In genomic region chr11:73414977-73415492, GRCh38 we compare ENCODE assay signal across 11 cellular contexts. TPM values are rescaled to one million over a fixed set of nuclear protein-coding genes. Genes with fewer than 3 reads are reported as not detected.
DNase-seq lines count a peak whose midpoint lies in the region; ATAC-seq and TF ChIP-seq lines count a peak whose summit lies in the region.
"Had no signal": no experiment of that assay in that cellular context is flagged by ENCODE, and none has a peak within 500 bp of the region (broad histone marks: within the 10 kb centered on the region; RNA-seq: fewer than 3 reads in every experiment).

No MANE protein-coding gene starts in this region.

- ATAC-seq in heart right ventricle (peak; percentile 34 to 63 (median 48)), Right ventricle myocardium inferior (no peak), HG02759 (IDR thresholded peaks at IDR 0.05; ENCODE audit: unreplicated experiment) (no peak)

- no peak for TF ChIP-seq CTCF in heart right ventricle (IDR thresholded peaks at IDR 0.05)
- TF ChIP-seq CTCF in ascending aorta (IDR thresholded peaks at IDR 0.05) = no peak
- TF ChIP-seq CTCF in vagina (IDR thresholded peaks at IDR 0.05) = no peak

- DNase-seq in heart right ventricle (no peak), Right ventricle myocardium inferior (ENCODE audit: missing footprints) (no peak), ascending aorta (ENCODE audit: low spot score in 2 of 2) (no peak), medulla oblongata (ENCODE audit: extremely low spot score) (peak; percentile 82), vagina (ENCODE audit: extremely low spot score in 2 of 2) (no peak)
- DNase-seq in activated CD4-positive, alpha-beta T cell treated with anti-CD3 and anti-CD28 coated beads, Interleukin-2, amount 50 U/mL, for 4 hours = no peak
- DNase-seq in activated CD4-positive, CD25-positive, alpha-beta regulatory T cell treated with anti-CD3 and anti-CD28 coated beads, Interleukin-2, amount 50 U/mL, for 72 hours = no peak
- DNase-seq: activated gamma-delta T cell, AML-193, spleen had no signal

- no peak for TF ChIP-seq POLR2A in vagina (IDR thresholded peaks at IDR 0.05)

- no peak overlapping the region for H3K4me3 ChIP-seq in heart right ventricle
- H3K4me3 ChIP-seq in ascending aorta = no peak overlapping the region
- no peak overlapping the region for H3K4me3 ChIP-seq in vagina
- H3K4me3 ChIP-seq: spleen had no signal

- H3K27me3 ChIP-seq in heart right ventricle = no peaks in the 10 kb centered on the region
- no peaks in the 10 kb centered on the region for H3K27me3 ChIP-seq in ascending aorta
- no peaks in the 10 kb centered on the region for H3K27me3 ChIP-seq in vagina
- H3K27me3 ChIP-seq: spleen had no signal

- H3K9me3 ChIP-seq in heart right ventricle (no peaks in the 10 kb centered on the region), ascending aorta (no peaks in the 10 kb centered on the region), vagina (no peaks in the 10 kb centered on the region)
- H3K9me3 ChIP-seq: spleen had no signal

- peaks cover 0 to 53% (median 26%) of the 10 kb centered on the region in 9 donors for H3K4me1 ChIP-seq in heart right ventricle
- H3K4me1 ChIP-seq in ascending aorta = peaks cover 0 to 7% of the 10 kb centered on the region in 2 donors
- H3K4me1 ChIP-seq in vagina = peaks cover 16% of the 10 kb centered on the region

- peaks cover 0 to 64% (median 16%) of the 10 kb centered on the region in 9 donors for H3K36me3 ChIP-seq in heart right ventricle
- H3K36me3 ChIP-seq in ascending aorta = peaks cover 0 to 20% of the 10 kb centered on the region in 2 donors
- peaks cover 0 to 5% of the 10 kb centered on the region in 2 donors for H3K36me3 ChIP-seq in vagina

- intact Hi-C loops in heart right ventricle (cut with DNase I) (loop anchor here in 1 of 10 donors (5.0 kb wide), 1 partner anchor 52 kb away; no protein-coding TSS in a partner anchor), Right ventricle myocardium inferior (cut with DNase I) (no loop called here), ascending aorta (cut with DNase I) (no loop called here), vagina (cut with DNase I) (loop anchor here (5.0 kb wide), 1 partner anchor 538 kb away; no protein-coding TSS in a partner anchor)

- H3K27ac ChIP-seq in heart right ventricle = peak overlapping the region in 8 of 10 donors; percentile 7 to 75 (median 46)
- peak overlapping the region; percentile 41 to 51 for H3K27ac ChIP-seq in ascending aorta
- peak overlapping the region; percentile 24 for H3K27ac ChIP-seq in vagina

- 57 to 63% methylated on average over 1 of the region's 1 CpG for WGBS in heart right ventricle, 2 donors

RNA-seq across cellular contexts. Expression of gene RELT, which starts 38.8 kb away (rescaled TPM):
- total RNA-seq in heart right ventricle (1 to 10 TPM; 1.0 to 9.2 (median 2.7) TPM), Right ventricle myocardium inferior (2.3 TPM), ascending aorta (25.7 TPM), vagina (6.1 TPM)
- 1 to 10 TPM; 2.0 to 5.6 TPM for polyA plus RNA-seq in heart right ventricle

Comparison
In these comparisons a context has a peak if more than half of its experiments do, and no peak if none do; other contexts are left out.
1. ATAC-seq: peak in heart right ventricle (8 of 8); none in Right ventricle myocardium inferior (single experiment) and HG02759 (single experiment).
2. Peak in every context shown above with its lines, with median percentiles within 50 percentile points of each other: H3K27ac ChIP-seq.